In genomic region chr20:5065489-5066383, GRCh38 we compare ENCODE assay signal across 8 cellular contexts. TPM values are rescaled to one million over a fixed set of nuclear protein-coding genes. Genes with fewer than 3 reads are reported as not detected.
DNase-seq lines count a peak whose midpoint lies in the region; ATAC-seq lines count a peak whose summit lies in the region.

No MANE protein-coding gene starts in this region.

- intact Hi-C loops in cardiac septum (cut with DNase I) = no loop called here

- peak; percentile 55 for ATAC-seq in stimulated activated naive CD8-positive, alpha-beta T cell treated with anti-CD3 and anti-CD28 coated beads, Interleukin-15, Interleukin-2, amounts not matched to agents 100 U/mL and 50 U/mL, for 24 hours

- peak; percentile 61 for DNase-seq in NK-92 treated with Interleukin-12 subunit alpha and Interleukin-12 subunit beta, amount 100 ng/mL, for 24 hours (lab: John Stamatoyannopoulos, UW)
- DNase-seq in NK-92 (lab: John Stamatoyannopoulos, UW; ENCODE audit: unreplicated experiment) = no peak
- peak; percentile 86 for DNase-seq in T1000 (lab: John Stamatoyannopoulos, UW)
- DNase-seq in cardiac septum (ENCODE audit: low spot score) = peak; percentile 88
- no peak for DNase-seq in stimulated activated naive CD8-positive, alpha-beta T cell treated with anti-CD3 and anti-CD28 coated beads, Interleukin-15, Interleukin-2, amounts not matched to agents 100 U/mL and 50 U/mL, for 24 hours
- DNase-seq in SK-N-DZ (ENCODE audit: low spot score) = no peak
- DNase-seq in NCI-H82 treated with DMSO at 0.1 percent for 48 hours (lab: John Stamatoyannopoulos, UW; ENCODE audit: unreplicated experiment) = no peak
- DNase-seq in activated CD4-positive, CD25-positive, alpha-beta regulatory T cell treated with anti-CD3 and anti-CD28 coated beads, Interleukin-2, amount 50 U/mL, for 72 hours = no peak

RNA-seq across cellular contexts. Expression of gene TMEM230, which starts 47.1 kb away (rescaled TPM):
- total RNA-seq in cardiac septum = 74.9 TPM
- 131 and 142 TPM in 2 replicates for polyA plus RNA-seq in SK-N-DZ (2014; cell fraction: cytosol; rRNA removed)
- 70.4 and 71.7 TPM in 2 replicates for polyA plus RNA-seq in SK-N-DZ (2014; cell fraction: nucleus; rRNA removed)

RNA-seq across cellular contexts. Expression of gene PCNA, which starts 54.0 kb away (rescaled TPM):
- 16.7 TPM for total RNA-seq in cardiac septum
- 918 and 1,013 TPM in 2 replicates for polyA plus RNA-seq in SK-N-DZ (2014; cell fraction: cytosol; rRNA removed)
- 512 and 516 TPM in 2 replicates for polyA plus RNA-seq in SK-N-DZ (2014; cell fraction: nucleus; rRNA removed)

Comparison
In these comparisons a context has a peak if more than half of its experiments do, and no peak if none do; other contexts are left out.
1. DNase-seq: peak in NK-92 treated with Interleukin-12 subunit alpha and Interleukin-12 subunit beta, amount 100 ng/mL, for 24 hours (single experiment), T1000 (single experiment) and cardiac septum (single experiment); none in NK-92 (single experiment), stimulated activated naive CD8-positive, alpha-beta T cell treated with anti-CD3 and anti-CD28 coated beads, Interleukin-15, Interleukin-2, amounts not matched to agents 100 U/mL and 50 U/mL, for 24 hours (single experiment), SK-N-DZ (single experiment), NCI-H82 treated with DMSO at 0.1 percent for 48 hours (single experiment) and activated CD4-positive, CD25-positive, alpha-beta regulatory T cell treated with anti-CD3 and anti-CD28 coated beads, Interleukin-2, amount 50 U/mL, for 72 hours (single experiment).